In genomic region chr2:150045601-150046000, GRCh38 we compare ENCODE assay signal across 21 cellular contexts.
DNase-seq lines count a peak whose midpoint lies in the region; ATAC-seq, FAIRE-seq and TF ChIP-seq lines count a peak whose summit lies in the region.
"Had no signal": no experiment of that assay in that cellular context is flagged by ENCODE, and none has a peak within 500 bp of the region (broad histone marks: within the 10 kb centered on the region; RNA-seq: fewer than 3 reads in every experiment).

No MANE protein-coding gene starts in this region.

- H3K9me3 Mint-ChIP-seq in HFFc6, result no peaks in the 10 kb centered on the region
- no peaks in the 10 kb centered on the region for H3K9me3 Mint-ChIP-seq in activated CD4-positive, alpha-beta memory T cell treated with anti-CD3 and anti-CD28 coated beads, Interleukin-2, amount 10 ng/mL, durations not matched to agents 7 days and 5 days

- H3K4me3 ChIP-seq in epithelial cell of esophagus (ENCODE audit: low read length) (no peak overlapping the region), osteoblast (ENCODE audit: insufficient read depth, low read length) (no peak overlapping the region)
- H3K4me3 ChIP-seq: BLaER1 treated with 17β-estradiol and CSF1 and Interleukin-3, amounts not matched to agents 10 nM and 100 nM had no signal

- CTCF ChIA-PET in activated CD4-positive, alpha-beta memory T cell treated with anti-CD3 and anti-CD28 coated beads, Interleukin-2, amount 10 ng/mL, durations not matched to agents 7 days and 5 days (lab: Charles Lee), result no interaction called here

- peak overlapping the region; percentile 80 for H3K4me2 ChIP-seq in osteoblast (ENCODE audit: insufficient read depth, low read length)
- H3K4me2 ChIP-seq: BLaER1 treated with 17β-estradiol and CSF1 and Interleukin-3, amounts not matched to agents 10 nM and 100 nM had no signal

- H3K9me3 ChIP-seq in osteoblast (ENCODE audit: low read depth, low read length), result no peaks in the 10 kb centered on the region
- H3K9me3 ChIP-seq: BLaER1 treated with 17β-estradiol and CSF1 and Interleukin-3, amounts not matched to agents 10 nM and 100 nM had no signal

- peak; percentile 23 for FAIRE-seq in RCC 7860 (lab: Jason Lieb, UNC)
- FAIRE-seq: A204.1 had no signal

- DNase-seq in HFFc6, result no peak
- peak; percentile 11 for DNase-seq in RCC 7860 (ENCODE audit: low spot score)
- peak; percentile 54 for DNase-seq in epithelial cell of esophagus (ENCODE audit: low read depth)
- no peak for DNase-seq in osteoblast (ENCODE audit: insufficient read length, low spot score, missing footprints)
- DNase-seq in pons (ENCODE audit: low spot score), result no peak
- no peak for DNase-seq in activated CD4-positive, alpha-beta memory T cell treated with anti-CD3 and anti-CD28 coated beads, Interleukin-2, amount 10 ng/mL, durations not matched to agents 7 days and 5 days
- no peak for DNase-seq in NCI-H1105 (lab: John Stamatoyannopoulos, UW)
- DNase-seq: CD4-positive, alpha-beta memory T cell; COR-L47; DMS53; KBM-7; MV-4-11; NCI-H2029; NCI-H526 treated with DMSO at 0.1 percent for 48 hours; Right ventricle myocardium superior; SW 1271 had no signal

- peak overlapping the region; percentile 66 for H3K27ac ChIP-seq in osteoblast (ENCODE audit: low read depth, low read length)
- H3K27ac ChIP-seq: BLaER1 treated with 17β-estradiol and CSF1 and Interleukin-3, amounts not matched to agents 10 nM and 100 nM had no signal

- POLR2A ChIA-PET in activated CD4-positive, alpha-beta memory T cell treated with anti-CD3 and anti-CD28 coated beads, Interleukin-2, amount 10 ng/mL, durations not matched to agents 7 days and 5 days (lab: Charles Lee), result no interaction called here

- peaks cover 58% of the 10 kb centered on the region for H3K4me1 Mint-ChIP-seq in HFFc6 (ENCODE audit: low read depth)
- H3K4me1 Mint-ChIP-seq in activated CD4-positive, alpha-beta memory T cell treated with anti-CD3 and anti-CD28 coated beads, Interleukin-2, amount 10 ng/mL, durations not matched to agents 7 days and 5 days, result no peaks in the 10 kb centered on the region

- no peak overlapping the region for H2AFZ ChIP-seq in osteoblast (ENCODE audit: low read length)

- H3K4me1 ChIP-seq in osteoblast (ENCODE audit: insufficient read depth, low read length), result peaks cover 33% of the 10 kb centered on the region
- H3K4me1 ChIP-seq: BLaER1 treated with 17β-estradiol and CSF1 and Interleukin-3, amounts not matched to agents 10 nM and 100 nM had no signal

- H3K4me3 Mint-ChIP-seq in HFFc6, result peak overlapping the region; percentile 38; the same call in 1 of the 2 replicates
- no peak overlapping the region for H3K4me3 Mint-ChIP-seq in activated CD4-positive, alpha-beta memory T cell treated with anti-CD3 and anti-CD28 coated beads, Interleukin-2, amount 10 ng/mL, durations not matched to agents 7 days and 5 days
- H3K4me3 Mint-ChIP-seq: CD4-positive, alpha-beta memory T cell; T-helper 1 cell treated with Interleukin-12 subunit alpha and Interleukin-12 subunit beta and Interleukin-4 antibody, amounts not matched to agents 30 μg/mL and 1 μg/mL, for 36 hours had no signal

- no peaks in the 10 kb centered on the region for H3K27me3 ChIP-seq in osteoblast (ENCODE audit: insufficient read depth, low read length)
- H3K27me3 ChIP-seq: BLaER1 treated with 17β-estradiol and CSF1 and Interleukin-3, amounts not matched to agents 10 nM and 100 nM had no signal

- no peaks in the 10 kb centered on the region; the same call in 1 of the 2 replicates for H3K27me3 Mint-ChIP-seq in HFFc6 (ENCODE audit: insufficient read depth)
- H3K27me3 Mint-ChIP-seq in activated CD4-positive, alpha-beta memory T cell treated with anti-CD3 and anti-CD28 coated beads, Interleukin-2, amount 10 ng/mL, durations not matched to agents 7 days and 5 days, result no peaks in the 10 kb centered on the region
- H3K27me3 Mint-ChIP-seq: CD4-positive, alpha-beta memory T cell had no signal

- H3K27ac Mint-ChIP-seq in HFFc6, result peak overlapping the region; percentile 59
- no peak overlapping the region for H3K27ac Mint-ChIP-seq in activated CD4-positive, alpha-beta memory T cell treated with anti-CD3 and anti-CD28 coated beads, Interleukin-2, amount 10 ng/mL, durations not matched to agents 7 days and 5 days
- H3K27ac Mint-ChIP-seq: CD4-positive, alpha-beta memory T cell; T-helper 1 cell treated with Interleukin-12 subunit alpha and Interleukin-12 subunit beta and Interleukin-4 antibody, amounts not matched to agents 30 μg/mL and 1 μg/mL, for 36 hours had no signal

- TF ChIP-seq CTCF in HFFc6 (IDR thresholded peaks at IDR 0.05), result no peak
- no peak for TF ChIP-seq CTCF in epithelial cell of esophagus (IDR thresholded peaks at IDR 0.05; ENCODE audit: insufficient read depth, low read depth, low read length, missing control alignments)
- no peak for TF ChIP-seq CTCF in osteoblast (IDR thresholded peaks at IDR 0.05; ENCODE audit: extremely low read depth, low read depth, low read length)

- ATAC-seq in GM18867 (IDR thresholded peaks at IDR 0.05; ENCODE audit: unreplicated experiment), result no peak
- ATAC-seq: HCT116 had no signal

- no peaks in the 10 kb centered on the region for H3K36me3 ChIP-seq in osteoblast (ENCODE audit: insufficient read depth, low read length)
- H3K36me3 ChIP-seq: BLaER1 treated with 17β-estradiol and CSF1 and Interleukin-3, amounts not matched to agents 10 nM and 100 nM had no signal

- no peaks in the 10 kb centered on the region for H4K20me1 ChIP-seq in osteoblast (ENCODE audit: insufficient read depth, low read length)
- H4K20me1 ChIP-seq: BLaER1 treated with 17β-estradiol and CSF1 and Interleukin-3, amounts not matched to agents 10 nM and 100 nM had no signal

- no peaks in the 10 kb centered on the region for H3K36me3 Mint-ChIP-seq in HFFc6 (ENCODE audit: low read depth)
- H3K36me3 Mint-ChIP-seq in activated CD4-positive, alpha-beta memory T cell treated with anti-CD3 and anti-CD28 coated beads, Interleukin-2, amount 10 ng/mL, durations not matched to agents 7 days and 5 days (ENCODE audit: low read depth), result no peaks in the 10 kb centered on the region
- H3K36me3 Mint-ChIP-seq: CD4-positive, alpha-beta memory T cell had no signal

- H3K79me2 ChIP-seq in osteoblast (ENCODE audit: insufficient read depth, low read length), result no peaks in the 10 kb centered on the region

Comparison
In these comparisons a context has a peak if more than half of its experiments do, and no peak if none do; other contexts are left out.
1. DNase-seq: peak in RCC 7860 (single experiment) and epithelial cell of esophagus (single experiment); none in HFFc6 (single experiment), osteoblast (single experiment), pons (single experiment), activated CD4-positive, alpha-beta memory T cell treated with anti-CD3 and anti-CD28 coated beads, Interleukin-2, amount 10 ng/mL, durations not matched to agents 7 days and 5 days (single experiment) and NCI-H1105 (single experiment).